Comparison of ENCODE assay signal across 18 cellular contexts in the genomic region with DNA sequence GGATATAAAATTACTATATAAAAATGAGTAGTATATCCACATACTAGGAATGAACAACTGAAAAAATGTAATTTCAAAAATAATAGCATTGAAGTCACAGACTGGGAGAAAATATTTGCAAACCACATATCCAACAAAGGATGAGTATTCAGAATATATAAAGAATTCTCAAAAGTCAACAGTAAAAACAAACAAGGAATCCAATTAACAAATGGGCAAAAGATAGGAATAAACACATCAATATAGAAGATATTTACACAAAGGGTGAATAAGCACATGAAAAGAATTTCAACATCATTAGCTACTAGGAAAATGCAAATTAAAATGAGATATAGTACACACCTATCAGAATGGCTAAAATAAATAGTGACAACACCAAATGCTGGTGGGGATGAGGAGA.
"Had no signal": no experiment of that assay in that cellular context is flagged by ENCODE, and none has a peak within 500 bp of the region (broad histone marks: within the 10 kb centered on the region; RNA-seq: fewer than 3 reads in every experiment).

No MANE protein-coding gene starts in this region.

- H3K27me3 ChIP-seq: foreskin keratinocyte, heart left ventricle had no signal

- H3K4me3 Mint-ChIP-seq: nephron had no signal

- H3K27ac Mint-ChIP-seq: nephron had no signal

- H3K27ac ChIP-seq: heart left ventricle, parathyroid adenoma, prostate gland had no signal

- ATAC-seq: foreskin keratinocyte, heart left ventricle, left colon, left ventricle myocardium superior, sciatic nerve had no signal

- H3K4me1 Mint-ChIP-seq: nephron had no signal

- H3K9me3 Mint-ChIP-seq: naive B cell had no signal

- H3K79me2 ChIP-seq: parathyroid adenoma had no signal

- H3K4me1 ChIP-seq: heart left ventricle, parathyroid adenoma, prostate gland had no signal

- H3K9me3 ChIP-seq: prostate gland had no signal

- DNase-seq: dermis blood vessel endothelial cell; foreskin keratinocyte; heart left ventricle; hippocampal formation; left colon; left ventricle myocardium superior; mesendoderm; naive B cell; occipital lobe; stimulated activated CD4-positive, alpha-beta T cell treated with anti-CD3 and anti-CD28 coated beads, Interleukin-2, amount 100 ng/mL, for 24 hours; stimulated activated CD4-positive, alpha-beta T cell treated with anti-CD3 and anti-CD28 coated beads, Interleukin-4, amount 100 ng/mL, for 4 hours; stimulated activated naive CD4-positive, alpha-beta T cell treated with Interleukin-2 at 50 U/mL for 16 hours; trophoblast cell had no signal

- H3K9ac ChIP-seq: parathyroid adenoma had no signal

- H3K4me3 ChIP-seq: heart left ventricle, lung, prostate gland had no signal

- H3K36me3 ChIP-seq: prostate gland had no signal

- H2AFZ ChIP-seq: parathyroid adenoma had no signal

- H3K27me3 Mint-ChIP-seq: naive B cell had no signal
